ENCODE assay signal across 14 cellular contexts in genomic region chr17:600576-601301, GRCh38.
DNase-seq lines count a peak whose midpoint lies in the region; ATAC-seq and TF ChIP-seq lines count a peak whose summit lies in the region.
"Had no signal": no experiment of that assay in that cellular context is flagged by ENCODE, and none has a peak within 500 bp of the region (broad histone marks: within the 10 kb centered on the region; RNA-seq: fewer than 3 reads in every experiment).

No MANE protein-coding gene starts in this region.

- no peak for ATAC-seq in HG02610 (IDR thresholded peaks at IDR 0.05; ENCODE audit: unreplicated experiment)
- ATAC-seq: GM23338 had no signal

- DNase-seq in AG04450 (ENCODE audit: low read depth, low spot score): no peak
- peak; percentile 36 for DNase-seq in OCI-M1 (lab: John Stamatoyannopoulos, UW)
- DNase-seq in fibroblast of lung (ENCODE audit: low read depth in 2 of 2): peak; percentile 43 to 68
- DNase-seq in osteoblast (ENCODE audit: insufficient read length, low spot score, missing footprints): peak; percentile 55
- no peak for DNase-seq in NCI-H524 (lab: John Stamatoyannopoulos, UW)
- no peak for DNase-seq in osteocyte (ENCODE audit: extremely low spot score, unreplicated experiment)
- DNase-seq in RKO (ENCODE audit: low spot score): no peak
- DNase-seq: hippocampal formation; NCI-H1105; stimulated activated naive CD4-positive, alpha-beta T cell treated with Interleukin-2 at 50 U/mL for 16 hours had no signal

- H3K27me3 ChIP-seq in AG04450 (ENCODE audit: control insufficient read depth, insufficient read depth, low read length): no peaks in the 10 kb centered on the region
- H3K27me3 ChIP-seq in fibroblast of lung (ENCODE audit: control insufficient read depth, insufficient read depth, low read length): no peaks in the 10 kb centered on the region
- H3K27me3 ChIP-seq in osteoblast (ENCODE audit: insufficient read depth, low read length): no peaks in the 10 kb centered on the region
- H3K27me3 ChIP-seq: neural progenitor cell had no signal

- peaks cover 17% of the 10 kb centered on the region for H3K4me1 ChIP-seq in fibroblast of lung (ENCODE audit: control insufficient read depth, extremely low read depth, insufficient read depth, low read length)
- peaks cover 29% of the 10 kb centered on the region for H3K4me1 ChIP-seq in osteoblast (ENCODE audit: insufficient read depth, low read length)
- H3K4me1 ChIP-seq: neural progenitor cell had no signal

- peaks cover 3% of the 10 kb centered on the region for H3K36me3 ChIP-seq in fibroblast of lung (ENCODE audit: control insufficient read depth, insufficient read depth, low read length)
- peaks cover 23% of the 10 kb centered on the region for H3K36me3 ChIP-seq in osteoblast (ENCODE audit: insufficient read depth, low read length)
- H3K36me3 ChIP-seq: neural progenitor cell had no signal

- TF ChIP-seq CTCF in AG04450 (IDR thresholded peaks at IDR 0.05; ENCODE audit: low read depth, low read length): no peak
- TF ChIP-seq CTCF in fibroblast of lung (conservative IDR thresholded peaks at IDR 0.05 in 1 of 2, IDR thresholded peaks at IDR 0.05 in 1 of 2; ENCODE audit: low read depth in 1 of 2, low read length in 2 of 2): no peak
- TF ChIP-seq CTCF in osteoblast (IDR thresholded peaks at IDR 0.05; ENCODE audit: extremely low read depth, low read depth, low read length): no peak
- no peak for TF ChIP-seq CTCF in osteocyte (IDR thresholded peaks at IDR 0.05)

- H4K20me1 ChIP-seq in fibroblast of lung (ENCODE audit: control insufficient read depth, extremely low read depth, insufficient read depth, low read length) (no peaks in the 10 kb centered on the region), osteoblast (ENCODE audit: insufficient read depth, low read length) (no peaks in the 10 kb centered on the region)

- H3K27me3 Mint-ChIP-seq in osteocyte (ENCODE audit: unreplicated experiment): no peaks in the 10 kb centered on the region

- POLR2A ChIA-PET in AG04450 (lab: Yijun Ruan, JAX): no interaction called here

- no peak overlapping the region for H3K27ac Mint-ChIP-seq in osteocyte (ENCODE audit: unreplicated experiment)
- H3K27ac Mint-ChIP-seq: GM23338, neural progenitor cell had no signal

- H3K9me3 ChIP-seq in AG04450 (ENCODE audit: control insufficient read depth, insufficient read depth, low read length): peaks cover 4% of the 10 kb centered on the region; the same call in 1 of the 2 replicates
- no peaks in the 10 kb centered on the region for H3K9me3 ChIP-seq in fibroblast of lung (ENCODE audit: control insufficient read depth, insufficient read depth, low read depth, low read length)
- H3K9me3 ChIP-seq in osteoblast (ENCODE audit: low read depth, low read length): no peaks in the 10 kb centered on the region

- H3K9me3 Mint-ChIP-seq in osteocyte (ENCODE audit: unreplicated experiment): no peaks in the 10 kb centered on the region

- H3K4me3 ChIP-seq in AG04450 (ENCODE audit: low read depth, low read length) (no peak overlapping the region), fibroblast of lung (replicated peaks in 1 of 4; ENCODE audit: control extremely low read depth in 1 of 4, insufficient read depth in 1 of 4, low read depth in 3 of 4, low read length in 4 of 4) (no peak overlapping the region), osteoblast (ENCODE audit: insufficient read depth, low read length) (no peak overlapping the region)
- H3K4me3 ChIP-seq: GM23338, neural progenitor cell, skin epidermis had no signal

- H3K79me2 ChIP-seq in fibroblast of lung (ENCODE audit: control insufficient read depth, insufficient read depth, low read length): no peaks in the 10 kb centered on the region
- no peaks in the 10 kb centered on the region for H3K79me2 ChIP-seq in osteoblast (ENCODE audit: insufficient read depth, low read length)

- H3K27ac ChIP-seq in AG04450 (ENCODE audit: low read depth, low read length) (peak overlapping the region; percentile 77), fibroblast of lung (ENCODE audit: insufficient read depth, low read length) (no peak overlapping the region), osteoblast (ENCODE audit: low read depth, low read length) (peak overlapping the region; percentile 2)
- H3K27ac ChIP-seq: neural progenitor cell had no signal

- CTCF ChIA-PET in AG04450 (lab: Charles Lee): interaction anchor here (0.8 to 1.4 kb wide), 2 partner anchors 100 to 189 kb away, joined by 3 to 5 read pairs; no protein-coding TSS in a partner anchor

- peaks cover 29% of the 10 kb centered on the region for H3K4me1 Mint-ChIP-seq in osteocyte (ENCODE audit: unreplicated experiment)
- H3K4me1 Mint-ChIP-seq: GM23338 had no signal

- H2AFZ ChIP-seq in fibroblast of lung (ENCODE audit: low read length): no peak overlapping the region
- no peak overlapping the region for H2AFZ ChIP-seq in osteoblast (ENCODE audit: low read length)
- H2AFZ ChIP-seq: GM23338, neural progenitor cell had no signal

- H3K4me2 ChIP-seq in fibroblast of lung (ENCODE audit: extremely low read depth, insufficient read depth, low read length): no peak overlapping the region
- H3K4me2 ChIP-seq in osteoblast (ENCODE audit: insufficient read depth, low read length): no peak overlapping the region
- H3K4me2 ChIP-seq: GM23338, neural progenitor cell had no signal

- no peak overlapping the region for H3K9ac ChIP-seq in fibroblast of lung (ENCODE audit: insufficient read depth, low read length)
- H3K9ac ChIP-seq: neural progenitor cell had no signal

- no peak overlapping the region for H3K4me3 Mint-ChIP-seq in osteocyte (ENCODE audit: unreplicated experiment)
- H3K4me3 Mint-ChIP-seq: GM23338, neural progenitor cell had no signal

- H3K36me3 Mint-ChIP-seq in osteocyte (ENCODE audit: unreplicated experiment): peaks cover 26% of the 10 kb centered on the region

Comparison
In these comparisons a context has a peak if more than half of its experiments do, and no peak if none do; other contexts are left out.
1. DNase-seq: peak in OCI-M1 (single experiment), fibroblast of lung (2 of 2) and osteoblast (single experiment); none in AG04450 (single experiment), NCI-H524 (0 of 2), osteocyte (single experiment) and RKO (single experiment).